ENCODE assay signal across 24 cellular contexts in genomic region chr16:46759309-46759708, GRCh38.
"Had no signal": no experiment of that assay in that cellular context is flagged by ENCODE, and none has a peak within 500 bp of the region (broad histone marks: within the 10 kb centered on the region; RNA-seq: fewer than 3 reads in every experiment).

No MANE protein-coding gene starts in this region.

- H3K27me3 ChIP-seq: MG63, SJSA1 had no signal

- DNase-seq: Karpas-422, KG1, MG63, NCI-H1092, NCI-H1105 treated with DMSO at 0.1 percent for 48 hours, NCI-H1417 treated with DMSO at 0.1 percent for 48 hours, NCI-H187, NCI-H2029, NCI-H2081 treated with DMSO at 0.1 percent for 48 hours, NCI-H2171, NCI-H226, NCI-H446, NCI-H510A, NCI-H524 treated with DMSO at 0.1 percent for 48 hours, NCI-H69, NCI-H774, PC-3, SIG-M5 had no signal

- H3K36me3 ChIP-seq: MG63, SJSA1 had no signal

- FAIRE-seq: HTR-8/SVneo had no signal

- H3K27ac ChIP-seq: HL-60, RWPE1, SJSA1, SK-N-MC had no signal

- H3K4me3 ChIP-seq: MG63, SJSA1, SK-N-MC had no signal

- H3K4me1 ChIP-seq: SJSA1 had no signal

- H3K9me3 ChIP-seq: MG63, SJSA1 had no signal

- ATAC-seq: Panc1, PC-3 had no signal
